8 cellular contexts compared by ENCODE assay signal in genomic region chr6:137870744-137871247, GRCh38. TPM values are rescaled to one million over a fixed set of nuclear protein-coding genes. Genes with fewer than 3 reads are reported as not detected.
A peak's percentile ranks its signal among the peaks of the same experiment; 100 is the strongest.
DNase-seq lines count a peak whose midpoint lies in the region; ATAC-seq and TF ChIP-seq lines count a peak whose summit lies in the region.

No MANE protein-coding gene starts in this region.

- H3K14ac ChIP-seq in IMR-90 (replicated peaks; ENCODE audit: low read depth, low read length): no peak overlapping the region

- no TSS peak for BruUV-seq in IMR-90 (replicated peaks; lab: Mats Ljungman, UMichigan)

- peak overlapping the region; percentile 91 for H3K4me3 Mint-ChIP-seq in natural killer cell treated with Interleukin-12 subunit alpha and Interleukin-12 subunit beta and Interleukin-15 and Interleukin-18, amount 100 ng/mL, for 72 hours

- H2BK5ac ChIP-seq in IMR-90 (ENCODE audit: low read depth, low read length, poor library complexity, severe bottlenecking): no peak overlapping the region

- H2AFZ ChIP-seq in IMR-90 (replicated peaks; ENCODE audit: low read length, poor library complexity): peak overlapping the region; percentile 14

- WGBS in IMR-90 (ENCODE audit: extremely low coverage in 2 of 2, insufficient read length in 1 of 2), 2 experiments: no CpG with 5 or more reads among the region's 4 CpGs
- 56 to 63% methylated on average over 4 of the region's 4 CpGs for WGBS in aorta, 2 donors

- no peaks in the 10 kb centered on the region for H3K27me3 Mint-ChIP-seq in natural killer cell treated with Interleukin-12 subunit alpha and Interleukin-12 subunit beta and Interleukin-15 and Interleukin-18, amount 100 ng/mL, for 72 hours

- dilution Hi-C loops in IMR-90 (cut with HindIII; ENCODE audit: low sequenced_read_pairs, unreplicated experiment): no loop called here

- H4K20me1 ChIP-seq in IMR-90 (ENCODE audit: insufficient read depth, low read length): 0 out of 2 replicates have a peak, but pooled peaks cover 6% of the 10 kb centered on the region

- peaks cover 67 to 79% of the 10 kb centered on the region in 2 donors for H3K4me1 Mint-ChIP-seq in natural killer cell treated with Interleukin-12 subunit alpha and Interleukin-12 subunit beta and Interleukin-15 and Interleukin-18, amount 100 ng/mL, for 72 hours (ENCODE audit: low read depth in 2 of 2)

- peak; percentile 62 for DNase-seq in activated naive CD4-positive, alpha-beta T cell treated with Interleukin-2 at 50 U/mL for 16 hours
- DNase-seq in activated naive CD4-positive, alpha-beta T cell (lab: John Stamatoyannopoulos, UW): no peak
- peak; percentile 31 for DNase-seq in IMR-90
- DNase-seq in astrocyte of the spinal cord (ENCODE audit: low read depth, low spot score): no peak
- peak; percentile 66 for DNase-seq in natural killer cell treated with Interleukin-12 subunit alpha and Interleukin-12 subunit beta and Interleukin-15 and Interleukin-18, amount 100 ng/mL, for 72 hours (ENCODE audit: low spot score)
- no peak for DNase-seq in aorta
- DNase-seq in putamen (ENCODE audit: low spot score): no peak

- CTCF ChIA-PET in IMR-90 (lab: Yijun Ruan, JAX): interaction anchor here (1.0 to 1.5 kb wide), 4 partner anchors 69 to 163 kb away, joined by 3 to 9 read pairs (median 4); no protein-coding TSS in a partner anchor

- H3K36me3 ChIP-seq in IMR-90 (ENCODE audit: control insufficient read depth, insufficient read depth, low read length) (peaks cover 19% of the 10 kb centered on the region), aorta (ENCODE audit: control insufficient read depth in 1 of 2, insufficient read depth in 2 of 2, low read length in 1 of 2) (peaks cover 0 to 2% of the 10 kb centered on the region in 2 donors)

- H3K4me2 ChIP-seq in IMR-90 (ENCODE audit: low read depth, low read length): peak overlapping the region; percentile 34

- H3K36me3 Mint-ChIP-seq in natural killer cell treated with Interleukin-12 subunit alpha and Interleukin-12 subunit beta and Interleukin-15 and Interleukin-18, amount 100 ng/mL, for 72 hours: peaks cover 61% of the 10 kb centered on the region

- TF ChIP-seq CTCF in IMR-90 (conservative IDR thresholded peaks at IDR 0.05; ENCODE audit: low read depth, low read length): no peak
- peak; percentile 0 for TF ChIP-seq CTCF in astrocyte of the spinal cord (IDR thresholded peaks at IDR 0.05; ENCODE audit: low read depth, low read length)

- 0 out of 2 replicates have a peak overlapping the region, but pooled peaks have one; percentile 3 for H2AK5ac ChIP-seq in IMR-90 (ENCODE audit: low read depth, low read length)

- H3K56ac ChIP-seq in IMR-90 (ENCODE audit: extremely low read depth, insufficient read depth, low read length): no peak overlapping the region

- peaks cover 9% of the 10 kb centered on the region; the same call in 1 of the 2 replicates for H3K9me1 ChIP-seq in IMR-90 (ENCODE audit: insufficient read depth, low read length)

- H3K4me1 ChIP-seq in IMR-90 (ENCODE audit: control insufficient read depth, insufficient read depth, low read length) (peaks cover 18% of the 10 kb centered on the region), aorta (ENCODE audit: control insufficient read depth in 1 of 2, insufficient read depth in 2 of 2, low read length in 2 of 2) (no peaks in the 10 kb centered on the region)

- no peaks in the 10 kb centered on the region for H3K9me3 ChIP-seq in IMR-90 (ENCODE audit: control insufficient read depth, insufficient read depth, low read length)
- no peaks in the 10 kb centered on the region for H3K9me3 ChIP-seq in aorta (ENCODE audit: control insufficient read depth, low read length)

- no peaks in the 10 kb centered on the region for H3K9me3 Mint-ChIP-seq in natural killer cell treated with Interleukin-12 subunit alpha and Interleukin-12 subunit beta and Interleukin-15 and Interleukin-18, amount 100 ng/mL, for 72 hours

- H3K4ac ChIP-seq in IMR-90 (ENCODE audit: low read depth, low read length): no peak overlapping the region

- no peak overlapping the region for H2BK20ac ChIP-seq in IMR-90 (ENCODE audit: low read depth, low read length)

- H3K23ac ChIP-seq in IMR-90 (ENCODE audit: low read depth, low read length): 0 out of 2 replicates have a peak overlapping the region, but pooled peaks have one; percentile 34

- TF ChIP-seq RAD21 in IMR-90 (IDR thresholded peaks at IDR 0.05; ENCODE audit: low read length): no peak

- peak overlapping the region; percentile 21; the same call in 1 of the 2 replicates for H3K9ac ChIP-seq in IMR-90 (ENCODE audit: low read depth, low read length)

- no peak overlapping the region for H3K18ac ChIP-seq in IMR-90 (ENCODE audit: low read depth, low read length)

- POLR2A ChIA-PET in IMR-90 (lab: Charles Lee; ENCODE audit: unreplicated experiment): no interaction called here

- H4K8ac ChIP-seq in IMR-90 (ENCODE audit: low read depth in 2 of 2, low read length in 2 of 2): peak overlapping the region in 1 of 2 experiments; percentile 20; a peak in 1 of 4 replicates

- H2BK15ac ChIP-seq in IMR-90 (ENCODE audit: low read depth, low read length): no peak overlapping the region

- no peak overlapping the region for H3K27ac ChIP-seq in IMR-90 (ENCODE audit: insufficient read depth, low read length)
- no peak overlapping the region for H3K27ac ChIP-seq in aorta (ENCODE audit: low read depth in 1 of 2, low read length in 2 of 2)

- in situ Hi-C loops in IMR-90 (cut with MboI; ENCODE audit: low sequenced_read_pairs): no loop called here
- in situ Hi-C loops in astrocyte of the spinal cord (cut with HindIII; ENCODE audit: low sequenced_read_pairs): no loop called here

- no peak overlapping the region for H2BK120ac ChIP-seq in IMR-90 (ENCODE audit: low read depth, low read length)

- H3K79me1 ChIP-seq in IMR-90 (ENCODE audit: low read depth in 1 of 2, low read length in 2 of 2): peaks cover 13 to 51% of the 10 kb centered on the region in 2 experiments

- peak overlapping the region; percentile 83 to 97 for H3K27ac Mint-ChIP-seq in natural killer cell treated with Interleukin-12 subunit alpha and Interleukin-12 subunit beta and Interleukin-15 and Interleukin-18, amount 100 ng/mL, for 72 hours

- no peak overlapping the region for H2AK9ac ChIP-seq in IMR-90 (replicated peaks; ENCODE audit: low read depth, low read length, poor library complexity)

- H3K4me3 ChIP-seq in IMR-90 (ENCODE audit: insufficient read depth, low read depth, low read length): peak overlapping the region; percentile 1; the same call in 1 of the 2 replicates
- no peak overlapping the region for H3K4me3 ChIP-seq in astrocyte of the spinal cord (ENCODE audit: low read depth, low read length)
- no peak overlapping the region for H3K4me3 ChIP-seq in aorta (ENCODE audit: low read length in 2 of 2)

- no peak for TF ChIP-seq POLR2A in IMR-90 (IDR thresholded peaks at IDR 0.05; ENCODE audit: low read depth, low read length)

- intact Hi-C loops in IMR-90 (cut with micrococcal nuclease): loop anchor here (5.0 kb wide), 1 partner anchor 143 kb away; no protein-coding TSS in a partner anchor
- intact Hi-C loops in aorta (cut with DNase I): no loop called here

- H4K91ac ChIP-seq in IMR-90 (ENCODE audit: insufficient read depth, low read depth, low read length): no peak overlapping the region; the same call in 1 of the 2 replicates

- ATAC-seq in IMR-90 (ENCODE audit: low read depth) (no peak), aorta (ENCODE audit: low FRiP score) (no peak), HG03439 (IDR thresholded peaks at IDR 0.05; ENCODE audit: unreplicated experiment) (no peak)
- no peak for ATAC-seq in natural killer cell treated with Interleukin-12 subunit alpha and Interleukin-12 subunit beta and Interleukin-15 and Interleukin-18, amount 100 ng/mL, for 72 hours

- no peaks in the 10 kb centered on the region for H3K27me3 ChIP-seq in IMR-90 (ENCODE audit: control insufficient read depth, insufficient read depth, low read length)
- no peaks in the 10 kb centered on the region for H3K27me3 ChIP-seq in aorta (ENCODE audit: control insufficient read depth in 1 of 2, insufficient read depth in 2 of 2, low read length in 1 of 2)

- no peak overlapping the region for H4K5ac ChIP-seq in IMR-90 (ENCODE audit: low read depth, low read length)

TF ChIP-seq in IMR-90, 13 proteins besides CTCF, POLR2A, EP300 and RAD21:
- TF ChIP-seq MXI1 (IDR thresholded peaks at IDR 0.05; ENCODE audit: borderline replicate concordance, low read depth, low read length) (no peak), SMC3 (IDR thresholded peaks at IDR 0.05; ENCODE audit: low read depth, low read length) (no peak), BHLHE40 (IDR thresholded peaks at IDR 0.05; ENCODE audit: low read depth, low read length) (no peak), RCOR1 (IDR thresholded peaks at IDR 0.05; ENCODE audit: insufficient replicate concordance, low read length) (no peak)

RNA-seq across cellular contexts. Expression of gene TNFAIP3, which starts 3.7 kb away (rescaled TPM):
- total RNA-seq in IMR-90 (2012; rRNA removed): 4.4 and 5.0 TPM in 2 replicates
- polyA plus RNA-seq in IMR-90 (2012; rRNA removed): 12.6 and 14.2 TPM in 2 replicates
- polyA plus RNA-seq in IMR-90 (2012; cell fraction: cytosol; rRNA removed): 3.5 and 6.8 TPM in 2 replicates
- 29.5 and 108 TPM in 2 replicates for polyA plus RNA-seq in IMR-90 (2012; cell fraction: nucleus; rRNA removed; ENCODE audit: low replicate concordance)
- total RNA-seq in natural killer cell treated with Interleukin-12 subunit alpha and Interleukin-12 subunit beta and Interleukin-15 and Interleukin-18, amount 100 ng/mL, for 72 hours: 100 to 1,000 TPM; 121 to 244 TPM
- 10 to 100 TPM; 22.0 to 40.2 TPM for total RNA-seq in aorta
- polyA plus RNA-seq in aorta: 1 to 10 TPM; 4.9 to 5.6 TPM

Comparison
In these comparisons a context has a peak if more than half of its experiments do, and no peak if none do; other contexts are left out.
1. DNase-seq: peak in activated naive CD4-positive, alpha-beta T cell treated with Interleukin-2 at 50 U/mL for 16 hours (single experiment), IMR-90 (single experiment) and natural killer cell treated with Interleukin-12 subunit alpha and Interleukin-12 subunit beta and Interleukin-15 and Interleukin-18, amount 100 ng/mL, for 72 hours (single experiment); none in activated naive CD4-positive, alpha-beta T cell (0 of 4), astrocyte of the spinal cord (single experiment), aorta (0 of 2) and putamen (single experiment).